ENCODE assay signal across 17 cellular contexts in genomic region chr5:14443665-14444064, GRCh38.
DNase-seq lines count a peak whose midpoint lies in the region; ATAC-seq, FAIRE-seq and TF ChIP-seq lines count a peak whose summit lies in the region.
"Had no signal": no experiment of that assay in that cellular context is flagged by ENCODE, and none has a peak within 500 bp of the region (broad histone marks: within the 10 kb centered on the region; RNA-seq: fewer than 3 reads in every experiment).

No MANE protein-coding gene starts in this region.

- TF ChIP-seq POLR2A in IMR-90 (IDR thresholded peaks at IDR 0.05; ENCODE audit: low read depth, low read length): no peak
- no peak for TF ChIP-seq POLR2A in gastroesophageal sphincter (IDR thresholded peaks at IDR 0.05)

- no peak overlapping the region for H2BK20ac ChIP-seq in IMR-90 (ENCODE audit: low read depth, low read length)

- peak overlapping the region; percentile 21; the same call in 1 of the 2 replicates for H3K27ac ChIP-seq in IMR-90 (ENCODE audit: insufficient read depth, low read length)
- peak overlapping the region; percentile 97 for H3K27ac ChIP-seq in astrocyte (ENCODE audit: low read depth, low read length)
- H3K27ac ChIP-seq in gastroesophageal sphincter: peak overlapping the region in 2 of 4 donors; percentile 26 to 60
- H3K27ac ChIP-seq: esophagus squamous epithelium had no signal

- ATAC-seq in IMR-90 (ENCODE audit: low read depth) (no peak), gastroesophageal sphincter (no peak)
- ATAC-seq: naive thymus-derived CD8-positive, alpha-beta T cell had no signal

- no peak for TF ChIP-seq RAD21 in IMR-90 (IDR thresholded peaks at IDR 0.05; ENCODE audit: low read length)

- in situ Hi-C loops in IMR-90 (cut with MboI; ENCODE audit: low sequenced_read_pairs): no loop called here

- no peak overlapping the region for H3K56ac ChIP-seq in IMR-90 (ENCODE audit: extremely low read depth, insufficient read depth, low read length)

- H3K4me1 ChIP-seq in IMR-90 (ENCODE audit: control insufficient read depth, insufficient read depth, low read length): peaks cover 46% of the 10 kb centered on the region
- H3K4me1 ChIP-seq in astrocyte (ENCODE audit: insufficient read depth, low read length): peaks cover 85% of the 10 kb centered on the region
- peaks cover 5 to 91% (median 10%) of the 10 kb centered on the region in 3 donors for H3K4me1 ChIP-seq in gastroesophageal sphincter

- no TSS peak for BruUV-seq in IMR-90 (replicated peaks; lab: Mats Ljungman, UMichigan)

- H4K20me1 ChIP-seq in IMR-90 (ENCODE audit: insufficient read depth, low read length): peaks cover 87% of the 10 kb centered on the region
- peaks cover 45% of the 10 kb centered on the region for H4K20me1 ChIP-seq in astrocyte (ENCODE audit: insufficient read depth, low read length)

- DNase-seq in IMR-90 (no peak), astrocyte (ENCODE audit: low read depth) (no peak), fibroblast of the aortic adventitia (ENCODE audit: low read depth) (peak; percentile 70), skeletal muscle cell (ENCODE audit: low read depth) (no peak), HuH-7.5 (ENCODE audit: low spot score) (no peak), NCI-H128 (lab: John Stamatoyannopoulos, UW; ENCODE audit: unreplicated experiment) (no peak)
- no peak for DNase-seq in activated CD4-positive, CD25-positive, alpha-beta regulatory T cell treated with anti-CD3 and anti-CD28 coated beads, Interleukin-2, amount 50 U/mL, for 72 hours
- DNase-seq: amniotic stem cell; DMS153; esophagus squamous epithelium; naive thymus-derived CD8-positive, alpha-beta T cell; NCI-H1436 treated with DMSO at 0.1 percent for 48 hours; NCI-H345; substantia nigra had no signal

- H3K4me2 ChIP-seq in IMR-90 (ENCODE audit: low read depth, low read length) (no peak overlapping the region), astrocyte (ENCODE audit: low read length) (peak overlapping the region; percentile 90)

- CTCF ChIA-PET in IMR-90 (lab: Yijun Ruan, JAX): no interaction called here

- WGBS in IMR-90 (ENCODE audit: extremely low coverage in 2 of 2, insufficient read length in 1 of 2), 2 experiments: no CpG with 5 or more reads among the region's 4 CpGs
- 32 to 62% methylated on average over 4 of the region's 4 CpGs for WGBS in gastroesophageal sphincter (ENCODE audit: low coverage in 1 of 2), 2 donors

- no peaks in the 10 kb centered on the region for H3K27me3 ChIP-seq in IMR-90 (ENCODE audit: control insufficient read depth, insufficient read depth, low read length)
- H3K27me3 ChIP-seq in astrocyte (ENCODE audit: insufficient read depth, low read length): no peaks in the 10 kb centered on the region
- no peaks in the 10 kb centered on the region for H3K27me3 ChIP-seq in gastroesophageal sphincter
- H3K27me3 ChIP-seq: esophagus squamous epithelium, SJSA1 had no signal

- POLR2A ChIA-PET in IMR-90 (lab: Charles Lee; ENCODE audit: unreplicated experiment): no interaction called here

- H4K91ac ChIP-seq in IMR-90 (ENCODE audit: insufficient read depth, low read depth, low read length): no peak overlapping the region

- H3K9ac ChIP-seq in IMR-90 (ENCODE audit: low read depth, low read length) (no peak overlapping the region), astrocyte (ENCODE audit: low read length) (peak overlapping the region; percentile 90)

- H3K4me3 ChIP-seq in IMR-90 (ENCODE audit: insufficient read depth, low read depth, low read length) (no peak overlapping the region), astrocyte (ENCODE audit: insufficient read depth, low read depth, low read length) (peak overlapping the region; percentile 80), fibroblast of the aortic adventitia (ENCODE audit: low read depth, low read length) (peak overlapping the region; percentile 98), skeletal muscle cell (ENCODE audit: low read depth, low read length) (peak overlapping the region; percentile 79), gastroesophageal sphincter (no peak overlapping the region)
- H3K4me3 ChIP-seq: esophagus squamous epithelium, SJSA1 had no signal

- H2AFZ ChIP-seq in IMR-90 (replicated peaks; ENCODE audit: low read length, poor library complexity) (no peak overlapping the region), astrocyte (ENCODE audit: low read depth, low read length) (no peak overlapping the region)

- H3K9me1 ChIP-seq in IMR-90 (ENCODE audit: insufficient read depth, low read length): peaks cover 38% of the 10 kb centered on the region

- H3K14ac ChIP-seq in IMR-90 (replicated peaks; ENCODE audit: low read depth, low read length): peak overlapping the region; percentile 27

- H2AK9ac ChIP-seq in IMR-90 (replicated peaks; ENCODE audit: low read depth, low read length, poor library complexity): no peak overlapping the region

- no peak overlapping the region for H3K18ac ChIP-seq in IMR-90 (ENCODE audit: low read depth, low read length)

- no peak overlapping the region for H2BK120ac ChIP-seq in IMR-90 (ENCODE audit: low read depth, low read length)

- no peaks in the 10 kb centered on the region for H3K9me3 Mint-ChIP-seq in astrocyte (ENCODE audit: unreplicated experiment)
- H3K9me3 Mint-ChIP-seq: naive thymus-derived CD8-positive, alpha-beta T cell had no signal

- no peak overlapping the region for H3K4me3 Mint-ChIP-seq in astrocyte (ENCODE audit: unreplicated experiment)
- H3K4me3 Mint-ChIP-seq: naive thymus-derived CD8-positive, alpha-beta T cell had no signal

- intact Hi-C loops in IMR-90 (cut with micrococcal nuclease): no loop called here

- H3K4ac ChIP-seq in IMR-90 (ENCODE audit: low read depth, low read length): no peak overlapping the region

- FAIRE-seq in astrocyte (lab: Jason Lieb, UNC): peak; percentile 60
- FAIRE-seq: TTC549 had no signal

- H3K36me3 ChIP-seq in IMR-90 (ENCODE audit: control insufficient read depth, insufficient read depth, low read length): peaks cover 20% of the 10 kb centered on the region
- peaks cover 13% of the 10 kb centered on the region for H3K36me3 ChIP-seq in astrocyte (ENCODE audit: insufficient read depth, low read length)
- no peaks in the 10 kb centered on the region for H3K36me3 ChIP-seq in gastroesophageal sphincter

- peaks cover 10% of the 10 kb centered on the region for H3K36me3 Mint-ChIP-seq in astrocyte (ENCODE audit: low read depth, unreplicated experiment)
- H3K36me3 Mint-ChIP-seq: naive thymus-derived CD8-positive, alpha-beta T cell had no signal

- no peak overlapping the region for H3K27ac Mint-ChIP-seq in astrocyte (ENCODE audit: unreplicated experiment)
- H3K27ac Mint-ChIP-seq: naive thymus-derived CD8-positive, alpha-beta T cell had no signal

- H2BK15ac ChIP-seq in IMR-90 (ENCODE audit: low read depth, low read length): no peak overlapping the region

- H3K9me3 ChIP-seq in IMR-90 (ENCODE audit: control insufficient read depth, insufficient read depth, low read length) (no peaks in the 10 kb centered on the region), astrocyte (ENCODE audit: insufficient read depth, low read depth, low read length) (no peaks in the 10 kb centered on the region), gastroesophageal sphincter (no peaks in the 10 kb centered on the region)
- H3K9me3 ChIP-seq: esophagus squamous epithelium, SJSA1 had no signal

- dilution Hi-C loops in IMR-90 (cut with HindIII; ENCODE audit: low sequenced_read_pairs, unreplicated experiment): no loop called here

- TF ChIP-seq CTCF in IMR-90 (conservative IDR thresholded peaks at IDR 0.05; ENCODE audit: low read depth, low read length) (no peak), astrocyte (IDR thresholded peaks at IDR 0.05; ENCODE audit: insufficient read depth, low read depth, low read length) (no peak), fibroblast of the aortic adventitia (IDR thresholded peaks at IDR 0.05; ENCODE audit: insufficient read depth, low read length) (no peak), gastroesophageal sphincter (IDR thresholded peaks at IDR 0.05) (no peak)

- peaks cover 62% of the 10 kb centered on the region for H3K4me1 Mint-ChIP-seq in astrocyte (ENCODE audit: low read depth, unreplicated experiment)

- peaks cover 21 to 79% of the 10 kb centered on the region in 2 experiments for H3K79me1 ChIP-seq in IMR-90 (ENCODE audit: low read depth in 1 of 2, low read length in 2 of 2)

- H3K23ac ChIP-seq in IMR-90 (ENCODE audit: low read depth, low read length): peak overlapping the region; percentile 50

- H4K5ac ChIP-seq in IMR-90 (ENCODE audit: low read depth, low read length): no peak overlapping the region

- no peaks in the 10 kb centered on the region for H3K27me3 Mint-ChIP-seq in astrocyte (ENCODE audit: low read depth, unreplicated experiment)

- no peak overlapping the region for H2BK5ac ChIP-seq in IMR-90 (ENCODE audit: low read depth, low read length, poor library complexity, severe bottlenecking)

- TF ChIP-seq EP300 in gastroesophageal sphincter (IDR thresholded peaks at IDR 0.05): no peak

- peaks cover 87% of the 10 kb centered on the region for H3K79me2 ChIP-seq in astrocyte (ENCODE audit: insufficient read depth, low read length)

- H2AK5ac ChIP-seq in IMR-90 (ENCODE audit: low read depth, low read length): no peak overlapping the region

- H4K8ac ChIP-seq in IMR-90 (ENCODE audit: low read depth in 2 of 2, low read length in 2 of 2): no peak overlapping the region

TF ChIP-seq in IMR-90, 13 proteins besides CTCF, POLR2A, EP300 and RAD21 (continues in another document):
- TF ChIP-seq ELK1 (IDR thresholded peaks at IDR 0.05; ENCODE audit: borderline replicate concordance, low read depth, low read length) (no peak), CEBPB (IDR thresholded peaks at IDR 0.05; ENCODE audit: low read depth, low read length) (no peak), FOS (IDR thresholded peaks at IDR 0.05; ENCODE audit: low read depth, low read length) (no peak), CHD1 (IDR thresholded peaks at IDR 0.05; ENCODE audit: low read depth, low read length) (no peak), USF2 (IDR thresholded peaks at IDR 0.05; ENCODE audit: low read depth, low read length) (no peak), MXI1 (IDR thresholded peaks at IDR 0.05; ENCODE audit: borderline replicate concordance, low read depth, low read length) (no peak)

Comparison
In these comparisons a context has a peak if more than half of its experiments do, and no peak if none do; other contexts are left out.
1. H3K4me3 ChIP-seq: peak in astrocyte (single experiment), fibroblast of the aortic adventitia (single experiment) and skeletal muscle cell (single experiment); none in IMR-90 (single experiment) and gastroesophageal sphincter (0 of 2).